Comparison of ENCODE assay signal across 16 cellular contexts in the genomic region with DNA sequence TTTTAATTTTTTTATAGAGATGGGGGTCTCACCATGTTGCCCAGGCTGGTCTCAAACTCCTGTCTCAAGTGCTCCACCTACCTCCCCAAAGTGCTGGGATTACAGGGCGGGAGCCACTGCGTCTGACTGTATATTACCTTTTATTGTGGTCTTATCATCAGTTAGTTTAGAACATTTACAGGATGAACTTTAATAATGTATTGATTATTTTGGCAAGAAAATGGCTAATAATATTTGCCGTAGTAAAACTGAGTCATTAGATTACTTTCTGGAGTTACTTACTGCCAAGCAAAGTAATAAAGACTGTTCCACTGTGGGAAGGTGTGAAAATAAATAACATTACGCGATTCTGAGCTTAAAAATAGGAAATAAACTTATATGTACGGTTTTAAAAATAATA. TPM values are rescaled to one million over a fixed set of nuclear protein-coding genes. Genes with fewer than 3 reads are reported as not detected.
DNase-seq lines count a peak whose midpoint lies in the region; ATAC-seq and TF ChIP-seq lines count a peak whose summit lies in the region.
"Had no signal": no experiment of that assay in that cellular context is flagged by ENCODE, and none has a peak within 500 bp of the region (broad histone marks: within the 10 kb centered on the region; RNA-seq: fewer than 3 reads in every experiment).

No MANE protein-coding gene starts in this region.

- no peak overlapping the region for H2AFZ ChIP-seq in hepatocyte

- H3K9me3 ChIP-seq in BLaER1 = no peaks in the 10 kb centered on the region
- H3K9me3 ChIP-seq in duodenal mucosa (ENCODE audit: control insufficient read depth in 1 of 2, low read length in 2 of 2) = no peaks in the 10 kb centered on the region
- no peaks in the 10 kb centered on the region for H3K9me3 ChIP-seq in hepatocyte (ENCODE audit: low read depth)
- H3K9me3 ChIP-seq: A549, Caco-2 had no signal

- no peaks in the 10 kb centered on the region for H3K79me2 ChIP-seq in hepatocyte

- H3K36me3 ChIP-seq in BLaER1 (no peaks in the 10 kb centered on the region), duodenal mucosa (ENCODE audit: control insufficient read depth in 1 of 2, insufficient read depth in 2 of 2, low read length in 2 of 2) (no peaks in the 10 kb centered on the region), hepatocyte (replicated peaks; ENCODE audit: insufficient read depth, low read depth) (no peaks in the 10 kb centered on the region)

- peak; percentile 75 for DNase-seq in LNCaP clone FGC (ENCODE audit: low read depth)
- no peak for DNase-seq in hepatocyte (ENCODE audit: low spot score)
- DNase-seq: AML-193; Caco-2; Calu3; CD4-positive, alpha-beta T cell; CD8-positive, alpha-beta T cell; DMS79 treated with DMSO at 0.1 percent for 48 hours; GF-D8 had no signal

- H3K4me3 ChIP-seq in BLaER1 (no peak overlapping the region), LNCaP clone FGC (ENCODE audit: low read depth, low read length) (no peak overlapping the region), duodenal mucosa (ENCODE audit: low read depth in 1 of 2, low read length in 2 of 2) (no peak overlapping the region), hepatocyte (no peak overlapping the region)
- H3K4me3 ChIP-seq: A549 had no signal

- H3K9ac ChIP-seq in BLaER1 (no peak overlapping the region), duodenal mucosa (ENCODE audit: low read depth in 1 of 2, low read length in 2 of 2) (peak overlapping the region in 1 of 2 donors; percentile 10)

- 87% methylated on average over 6 of the region's 6 CpGs for WGBS in hepatocyte (ENCODE audit: low lambda C conversion rate, missing lambda C conversion rate)

- peaks cover 15% of the 10 kb centered on the region for H3K4me1 ChIP-seq in BLaER1
- H3K4me1 ChIP-seq in duodenal mucosa (ENCODE audit: control insufficient read depth in 1 of 2, insufficient read depth in 2 of 2, low read length in 2 of 2) = peaks cover 13 to 19% of the 10 kb centered on the region in 2 donors
- peaks cover 11% of the 10 kb centered on the region for H3K4me1 ChIP-seq in hepatocyte (ENCODE audit: insufficient read depth)

- H3K27ac ChIP-seq in BLaER1 = no peak overlapping the region
- peak overlapping the region; percentile 66 for H3K27ac ChIP-seq in duodenal mucosa (ENCODE audit: low read depth, low read length)
- no peak overlapping the region for H3K27ac ChIP-seq in hepatocyte
- H3K27ac ChIP-seq: 22Rv1, A549, C4-2B had no signal

- H3K27me3 ChIP-seq in BLaER1 (no peaks in the 10 kb centered on the region), duodenal mucosa (ENCODE audit: control insufficient read depth in 1 of 2, insufficient read depth in 2 of 2, low read length in 2 of 2) (no peaks in the 10 kb centered on the region), hepatocyte (no peaks in the 10 kb centered on the region)

- H4K20me1 ChIP-seq in BLaER1 = no peaks in the 10 kb centered on the region
- no peaks in the 10 kb centered on the region for H4K20me1 ChIP-seq in hepatocyte (ENCODE audit: insufficient read depth, poor library complexity, severe bottlenecking)

- ATAC-seq in HG03439 (IDR thresholded peaks at IDR 0.05; ENCODE audit: unreplicated experiment) (no peak), GM18498 (IDR thresholded peaks at IDR 0.05; ENCODE audit: unreplicated experiment) (no peak)
- ATAC-seq: A549; CD8-positive, alpha-beta T cell had no signal

- H3K9me2 ChIP-seq in hepatocyte (replicated peaks; ENCODE audit: insufficient read depth) = no peaks in the 10 kb centered on the region

- TF ChIP-seq CTCF in LNCaP clone FGC (IDR thresholded peaks at IDR 0.05; ENCODE audit: control insufficient read depth, extremely low read depth, insufficient read depth) (no peak), hepatocyte (IDR thresholded peaks at IDR 0.05; ENCODE audit: poor library complexity) (no peak)

- 0 out of 2 replicates have a peak overlapping the region, but pooled peaks have one; percentile 22 for H3K4me2 ChIP-seq in BLaER1
- no peak overlapping the region for H3K4me2 ChIP-seq in hepatocyte
- H3K4me2 ChIP-seq: A549 had no signal

RNA-seq across cellular contexts. Expression of a gene that starts 21.9 kb away (rescaled TPM):
- total RNA-seq in hepatocyte = 18.8 and 22.7 TPM in 2 replicates
- polyA plus RNA-seq in hepatocyte = 13.6 and 18.9 TPM in 2 replicates

RNA-seq across cellular contexts. Expression of a gene that starts 23.6 kb away (rescaled TPM):
- total RNA-seq in hepatocyte = 15.0 and 16.2 TPM in 2 replicates
- 30.9 and 39.1 TPM in 2 replicates for polyA plus RNA-seq in hepatocyte
